In genomic region chr21:32135401-32136363, GRCh38 we compare ENCODE assay signal across 10 cellular contexts.
DNase-seq lines count a peak whose midpoint lies in the region; ATAC-seq and TF ChIP-seq lines count a peak whose summit lies in the region.
"Had no signal": no experiment of that assay in that cellular context is flagged by ENCODE, and none has a peak within 500 bp of the region (broad histone marks: within the 10 kb centered on the region; RNA-seq: fewer than 3 reads in every experiment).

No MANE protein-coding gene starts in this region.

- no peaks in the 10 kb centered on the region for H3K9me3 ChIP-seq in MG63
- no peaks in the 10 kb centered on the region for H3K9me3 ChIP-seq in hepatocyte (ENCODE audit: low read depth)
- H3K9me3 ChIP-seq in WERI-Rb-1 (ENCODE audit: severe bottlenecking) = peaks cover 7% of the 10 kb centered on the region

- peak overlapping the region; percentile 31 for H3K27ac ChIP-seq in hepatocyte
- no peak overlapping the region for H3K27ac ChIP-seq in WERI-Rb-1

- H3K27me3 ChIP-seq in MG63 (no peaks in the 10 kb centered on the region), hepatocyte (no peaks in the 10 kb centered on the region), WERI-Rb-1 (ENCODE audit: insufficient read depth, low read depth, severe bottlenecking) (no peaks in the 10 kb centered on the region)

- H3K79me2 ChIP-seq in hepatocyte = no peaks in the 10 kb centered on the region

- DNase-seq in Daoy (ENCODE audit: low read depth) (peak; percentile 73), MG63 (peak; percentile 85), hepatocyte (ENCODE audit: low spot score) (no peak), NCI-H1092 (lab: John Stamatoyannopoulos, UW) (no peak), iPS-NIHi11 (ENCODE audit: low spot score) (no peak), WERI-Rb-1 (no peak), cortex of kidney (lab: John Stamatoyannopoulos, UW) (no peak)
- DNase-seq: activated CD8-positive, alpha-beta T cell treated with anti-CD3 and anti-CD28 coated beads for 36 hours; DND-41 had no signal

- peaks cover 18% of the 10 kb centered on the region for H3K4me1 ChIP-seq in hepatocyte (ENCODE audit: insufficient read depth)

- no peaks in the 10 kb centered on the region for H3K9me2 ChIP-seq in hepatocyte (replicated peaks; ENCODE audit: insufficient read depth)

- no peak overlapping the region for H3K4me2 ChIP-seq in hepatocyte

- TF ChIP-seq CTCF in hepatocyte (IDR thresholded peaks at IDR 0.05; ENCODE audit: poor library complexity) (no peak), WERI-Rb-1 (IDR thresholded peaks at IDR 0.05; ENCODE audit: low read depth, low read length) (no peak)

- H3K4me3 ChIP-seq in MG63 = 0 out of 2 replicates have a peak overlapping the region, but pooled peaks have one; percentile 0
- H3K4me3 ChIP-seq in hepatocyte = no peak overlapping the region
- H3K4me3 ChIP-seq in WERI-Rb-1 (ENCODE audit: low read depth, low read length) = no peak overlapping the region

- no peaks in the 10 kb centered on the region for H4K20me1 ChIP-seq in hepatocyte (ENCODE audit: insufficient read depth, poor library complexity, severe bottlenecking)

- 67% methylated on average over 16 of the region's 16 CpGs for WGBS in hepatocyte (ENCODE audit: low lambda C conversion rate, missing lambda C conversion rate)

- H3K36me3 ChIP-seq in MG63 (no peaks in the 10 kb centered on the region), hepatocyte (replicated peaks; ENCODE audit: insufficient read depth, low read depth) (no peaks in the 10 kb centered on the region), WERI-Rb-1 (no peaks in the 10 kb centered on the region)

- no peak overlapping the region for H2AFZ ChIP-seq in hepatocyte

- peak; percentile 63 for ATAC-seq in GM21526 (IDR thresholded peaks at IDR 0.05; ENCODE audit: low FRiP score, unreplicated experiment)
- ATAC-seq: activated CD8-positive, alpha-beta T cell treated with anti-CD3 and anti-CD28 coated beads for 36 hours had no signal

Comparison
In these comparisons a context has a peak if more than half of its experiments do, and no peak if none do; other contexts are left out.
1. DNase-seq: peak in Daoy (single experiment) and MG63 (single experiment); none in hepatocyte (single experiment), NCI-H1092 (single experiment), iPS-NIHi11 (single experiment), WERI-Rb-1 (single experiment) and cortex of kidney (single experiment).